8 cellular contexts compared by ENCODE assay signal in genomic region chr1:34852677-34853217, GRCh38. TPM values are rescaled to one million over a fixed set of nuclear protein-coding genes. Genes with fewer than 3 reads are reported as not detected.
A peak's percentile ranks its signal among the peaks of the same experiment; 100 is the strongest.
DNase-seq lines count a peak whose midpoint lies in the region; ATAC-seq and TF ChIP-seq lines count a peak whose summit lies in the region.

No MANE protein-coding gene starts in this region.

- DNase-seq in GM10266 (ENCODE audit: extremely low spot score) = peak; percentile 90
- DNase-seq in NAMALWA (ENCODE audit: low spot score) = peak; percentile 96
- DNase-seq in SJSA1 (ENCODE audit: low read depth in 1 of 2, low spot score in 2 of 2) = peak; percentile 76 to 92
- peak; percentile 91 for DNase-seq in activated naive CD4-positive, alpha-beta T cell treated with Interleukin-2 at 50 U/mL for 16 hours
- peak; percentile 91 for DNase-seq in globus pallidus (ENCODE audit: low spot score)
- DNase-seq in osteoblast (ENCODE audit: insufficient read length, low spot score, missing footprints) = peak; percentile 97
- peak; percentile 76 for DNase-seq in thoracic aorta (ENCODE audit: low spot score)

- H3K4me1 ChIP-seq in SJSA1 (replicated peaks) = peaks cover 4% of the 10 kb centered on the region; the same call in 1 of the 2 replicates
- H3K4me1 ChIP-seq in osteoblast (ENCODE audit: insufficient read depth, low read length) = peaks cover 9% of the 10 kb centered on the region
- peaks cover 19 to 42% of the 10 kb centered on the region in 2 donors for H3K4me1 ChIP-seq in thoracic aorta (ENCODE audit: control insufficient read depth in 1 of 2, low read depth in 2 of 2)

- no peak overlapping the region for H2AFZ ChIP-seq in osteoblast (ENCODE audit: low read length)

- peaks cover 47% of the 10 kb centered on the region for H4K20me1 ChIP-seq in osteoblast (ENCODE audit: insufficient read depth, low read length)

- ATAC-seq in HG02588 (IDR thresholded peaks at IDR 0.05; ENCODE audit: unreplicated experiment) = peak; percentile 93
- ATAC-seq in thoracic aorta (ENCODE audit: insufficient number of reproducible peaks, low FRiP score, low read depth) = peak; percentile 83

- peaks cover 71% of the 10 kb centered on the region for H3K36me3 ChIP-seq in SJSA1
- H3K36me3 ChIP-seq in osteoblast (ENCODE audit: insufficient read depth, low read length) = peaks cover 21% of the 10 kb centered on the region
- peaks cover 18% of the 10 kb centered on the region for H3K36me3 ChIP-seq in thoracic aorta

- H3K27me3 ChIP-seq in SJSA1 (replicated peaks) = no peaks in the 10 kb centered on the region
- H3K27me3 ChIP-seq in osteoblast (ENCODE audit: insufficient read depth, low read length) = no peaks in the 10 kb centered on the region
- no peaks in the 10 kb centered on the region for H3K27me3 ChIP-seq in thoracic aorta (replicated peaks; ENCODE audit: insufficient read depth)

- H3K9me3 ChIP-seq in SJSA1 (replicated peaks) = no peaks in the 10 kb centered on the region
- no peaks in the 10 kb centered on the region for H3K9me3 ChIP-seq in osteoblast (ENCODE audit: low read depth, low read length)
- no peaks in the 10 kb centered on the region for H3K9me3 ChIP-seq in thoracic aorta

- H3K4me2 ChIP-seq in osteoblast (ENCODE audit: insufficient read depth, low read length) = no peak overlapping the region

- H3K27ac ChIP-seq in SJSA1 = no peak overlapping the region
- H3K27ac ChIP-seq in osteoblast (ENCODE audit: low read depth, low read length) = peak overlapping the region; percentile 18
- H3K27ac ChIP-seq in thoracic aorta = peak overlapping the region; percentile 91 to 92

- H3K79me2 ChIP-seq in osteoblast (ENCODE audit: insufficient read depth, low read length) = peaks cover 54% of the 10 kb centered on the region

- no peak overlapping the region for H3K4me3 ChIP-seq in SJSA1
- H3K4me3 ChIP-seq in osteoblast (ENCODE audit: insufficient read depth, low read length) = no peak overlapping the region
- H3K4me3 ChIP-seq in thoracic aorta = no peak overlapping the region

- TF ChIP-seq CTCF in GM10266 (IDR thresholded peaks at IDR 0.05; ENCODE audit: control insufficient read depth, insufficient read depth, low read depth, missing control alignments) (peak; percentile 82), osteoblast (IDR thresholded peaks at IDR 0.05; ENCODE audit: extremely low read depth, low read depth, low read length) (peak; percentile 100), thoracic aorta (IDR thresholded peaks at IDR 0.05) (peak; percentile 96)

RNA-seq across cellular contexts. Expression of gene SMIM12, which starts 6.8 kb away (rescaled TPM):
- total RNA-seq in SJSA1 (2014; rRNA removed; shearing (Covaris generic)) = 27.7 and 41.5 TPM in 2 replicates
- total RNA-seq in osteoblast (24.2 and 25.3 TPM in 2 replicates), thoracic aorta (10 to 100 TPM; 30.1 to 33.5 TPM)

RNA-seq across cellular contexts. Expression of gene GJA4, which starts 59.9 kb away (rescaled TPM):
- total RNA-seq in SJSA1 (2014; rRNA removed; shearing (Covaris generic)) = not detected in 2 replicates
- total RNA-seq in osteoblast (not detected in 2 replicates), thoracic aorta (10 to 100 TPM; 41.3 to 64.2 TPM)

Comparison
In these comparisons a context has a peak if more than half of its experiments do, and no peak if none do; other contexts are left out.
1. RNA of gene GJA4, which starts 59.9 kb away (total RNA-seq): 41.3 to 64.2 TPM in thoracic aorta; not detected in SJSA1 and not detected in osteoblast; every median in the first group is over 10 times any median in the second.
2. Peak in every context shown above with its lines, with median percentiles within 50 percentile points of each other: DNase-seq and CTCF ChIP-seq.